Comparison of ENCODE assay signal across 32 cellular contexts in the genomic region with DNA sequence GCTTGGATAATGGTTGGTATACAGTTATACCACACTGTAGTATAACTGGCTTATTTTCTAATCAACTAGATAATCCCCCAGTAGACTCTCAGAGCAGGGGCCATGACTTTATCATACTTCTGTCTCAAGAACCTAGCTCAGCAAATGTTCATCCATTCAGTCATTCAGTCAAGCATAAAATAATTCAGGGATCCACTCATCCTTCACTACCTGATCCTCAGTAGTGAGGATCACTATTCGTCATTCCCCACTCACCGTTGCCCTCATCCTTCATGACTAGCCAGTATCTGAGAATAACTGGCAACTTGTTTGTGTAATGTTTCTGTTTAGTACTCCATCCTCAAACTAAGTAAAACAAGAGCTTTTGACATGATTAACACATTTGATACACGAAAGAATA.
"Had no signal": no experiment of that assay in that cellular context is flagged by ENCODE, and none has a peak within 500 bp of the region (broad histone marks: within the 10 kb centered on the region; RNA-seq: fewer than 3 reads in every experiment).

No MANE protein-coding gene starts in this region.

- H3K9me3 ChIP-seq: SJSA1, SK-N-SH had no signal

- H3K4me3 ChIP-seq: K562, SJSA1 had no signal

- H3K4me1 ChIP-seq: SJSA1 had no signal

- H3K36me3 ChIP-seq: brain microvascular endothelial cell, SJSA1 had no signal

- H3K27me3 Mint-ChIP-seq: activated CD8-positive, alpha-beta T cell treated with anti-CD3 and anti-CD28 coated beads for 36 hours; activated naive CD8-positive, alpha-beta T cell treated with anti-CD3 and anti-CD28 coated beads for 36 hours; activated T-helper 17 cell treated with anti-CD3 and anti-CD28 coated beads, Interleukin-2, amount 50 U/mL, for 72 hours had no signal

- H3K27me3 ChIP-seq: brain microvascular endothelial cell, SJSA1 had no signal

- H3K27ac ChIP-seq: brain microvascular endothelial cell, SJSA1, VCaP had no signal

- ATAC-seq: activated CD8-positive, alpha-beta T cell treated with anti-CD3 and anti-CD28 coated beads for 36 hours; activated T-cell treated with anti-CD3 and anti-CD28 coated beads, Interleukin-2, amount 50 U/mL, for 72 hours; activated T-helper 17 cell treated with anti-CD3 and anti-CD28 coated beads, Interleukin-2, amount 50 U/mL, for 72 hours; K562; Panc1 had no signal

- DNase-seq: activated CD4-positive, alpha-beta T cell treated with anti-CD3 and anti-CD28 coated beads for 1 hour; activated CD4-positive, alpha-beta T cell treated with anti-CD3 and anti-CD28 coated beads for 48 hours; activated CD4-positive, alpha-beta T cell treated with anti-CD3 and anti-CD28 coated beads, Interleukin-2, amount 50 U/mL, for 4 hours; activated CD4-positive, CD25-positive, alpha-beta regulatory T cell; activated CD8-positive, alpha-beta T cell treated with anti-CD3 and anti-CD28 coated beads for 36 hours; activated effector memory CD4-positive, alpha-beta T cell treated with anti-CD3 and anti-CD28 coated beads, Interleukin-2, amount 50 U/mL, for 16 hours; activated naive CD4-positive, alpha-beta T cell; activated naive CD4-positive, alpha-beta T cell treated with anti-CD3 and anti-CD28 coated beads, Interleukin-2, amount 50 U/mL, for 16 hours; activated naive CD8-positive, alpha-beta T cell treated with anti-CD3 and anti-CD28 coated beads for 36 hours; activated T-cell treated with anti-CD3 and anti-CD28 coated beads, Interleukin-2, amount 50 U/mL, for 1 hour; activated T-cell treated with anti-CD3 and anti-CD28 coated beads, Interleukin-2, amount 50 U/mL, for 72 hours; amniotic stem cell; aorta; brain microvascular endothelial cell; central memory CD4-positive, alpha-beta T cell; IMR-90; NCI-H1092 treated with DMSO at 0.1 percent for 48 hours; NCI-H1417; NCI-H1930; NCI-H2081 treated with DMSO at 0.1 percent for 48 hours; NCI-H345; NCI-H526; NCI-H748 treated with DMSO at 0.1 percent for 48 hours; RPMI8226; SHP77 treated with DMSO at 0.1 percent for 48 hours; SK-N-SH had no signal

- H3K4me3 Mint-ChIP-seq: activated CD8-positive, alpha-beta T cell treated with anti-CD3 and anti-CD28 coated beads for 36 hours; activated naive CD8-positive, alpha-beta T cell treated with anti-CD3 and anti-CD28 coated beads for 36 hours; activated T-cell treated with anti-CD3 and anti-CD28 coated beads, Interleukin-2, amount 50 U/mL, for 72 hours; activated T-helper 17 cell treated with anti-CD3 and anti-CD28 coated beads, Interleukin-2, amount 50 U/mL, for 72 hours; T-helper 1 cell treated with Interleukin-12 subunit alpha and Interleukin-12 subunit beta and Interleukin-4 antibody, amounts not matched to agents 30 μg/mL and 1 μg/mL, for 36 hours had no signal

- H3K27ac Mint-ChIP-seq: activated CD8-positive, alpha-beta T cell treated with anti-CD3 and anti-CD28 coated beads for 36 hours; activated naive CD8-positive, alpha-beta T cell treated with anti-CD3 and anti-CD28 coated beads for 36 hours; activated T-cell treated with anti-CD3 and anti-CD28 coated beads, Interleukin-2, amount 50 U/mL, for 72 hours; T-helper 1 cell treated with Interleukin-12 subunit alpha and Interleukin-12 subunit beta and Interleukin-4 antibody, amounts not matched to agents 30 μg/mL and 1 μg/mL, for 36 hours had no signal

- FAIRE-seq: K562 had no signal
